Comparison of ENCODE assay signal across 14 cellular contexts in genomic region chr6:148867851-148868250, GRCh38.
DNase-seq lines count a peak whose midpoint lies in the region; ATAC-seq and TF ChIP-seq lines count a peak whose summit lies in the region.
"Had no signal": no experiment of that assay in that cellular context is flagged by ENCODE, and none has a peak within 500 bp of the region (broad histone marks: within the 10 kb centered on the region; RNA-seq: fewer than 3 reads in every experiment).

No MANE protein-coding gene starts in this region.

- H3K9me3 Mint-ChIP-seq in Calu3 (ENCODE audit: low read depth, unreplicated experiment), result no peaks in the 10 kb centered on the region
- H3K9me3 Mint-ChIP-seq: central memory CD8-positive, alpha-beta T cell had no signal

- H3K4me3 ChIP-seq in foreskin fibroblast (ENCODE audit: low read depth in 1 of 2, low read length in 2 of 2), result no peak overlapping the region
- H3K4me3 ChIP-seq: psoas muscle had no signal

- TF ChIP-seq CTCF in foreskin fibroblast (IDR thresholded peaks at IDR 0.05; ENCODE audit: low read depth, low read length) (no peak), Calu3 (IDR thresholded peaks at IDR 0.05; ENCODE audit: unreplicated experiment) (no peak)

- CTCF ChIA-PET in Calu3 (lab: Charles Lee), result no interaction called here

- H3K4me1 Mint-ChIP-seq in Calu3 (ENCODE audit: low read depth, unreplicated experiment), result no peaks in the 10 kb centered on the region

- intact Hi-C loops in Calu3 (cut with micrococcal nuclease; ENCODE audit: unreplicated experiment), result no loop called here

- no peaks in the 10 kb centered on the region for H3K36me3 Mint-ChIP-seq in Calu3 (ENCODE audit: insufficient read depth, unreplicated experiment)
- H3K36me3 Mint-ChIP-seq: T-cell had no signal

- peak; percentile 35 for DNase-seq in stimulated activated CD4-positive, alpha-beta T cell treated with anti-CD3 and anti-CD28 coated beads, Interleukin-1b, Interleukin-23, amount 100 ng/mL, for 48 hours
- DNase-seq in stimulated activated CD4-positive, alpha-beta T cell treated with anti-CD3 and anti-CD28 coated beads, Interleukin-12 subunit alpha, Interleukin-12 subunit beta, amount 100 ng/mL, for 4 hours, result no peak
- DNase-seq in RPMI7951 (ENCODE audit: low read depth), result peak; percentile 57
- DNase-seq in foreskin fibroblast, result peak; percentile 50 to 64
- DNase-seq in NCI-H524 (lab: John Stamatoyannopoulos, UW), result no peak
- no peak for DNase-seq in Calu3
- no peak for DNase-seq in activated CD8-positive, alpha-beta memory T cell treated with anti-CD3 and anti-CD28 coated beads for 24 hours
- DNase-seq: activated naive CD4-positive, alpha-beta T cell; NCI-H1092; NCI-H2227 treated with DMSO at 0.1 percent for 48 hours; psoas muscle; T-cell had no signal

- no TSS peak for BruUV-seq in Calu3 (replicated peaks; lab: Mats Ljungman, UMichigan)

- ATAC-seq in GM19455 (IDR thresholded peaks at IDR 0.05; ENCODE audit: unreplicated experiment), result no peak
- ATAC-seq: T-cell had no signal

- no peak overlapping the region for H3K27ac Mint-ChIP-seq in Calu3 (ENCODE audit: unreplicated experiment)
- H3K27ac Mint-ChIP-seq: T-cell had no signal

- H3K27me3 Mint-ChIP-seq in Calu3 (ENCODE audit: unreplicated experiment), result no peaks in the 10 kb centered on the region
- H3K27me3 Mint-ChIP-seq: central memory CD8-positive, alpha-beta T cell had no signal

- no peak overlapping the region for H3K4me3 Mint-ChIP-seq in Calu3 (ENCODE audit: low read depth, unreplicated experiment)
- H3K4me3 Mint-ChIP-seq: central memory CD8-positive, alpha-beta T cell; T-cell had no signal

Comparison
In these comparisons a context has a peak if more than half of its experiments do, and no peak if none do; other contexts are left out.
1. DNase-seq: peak in stimulated activated CD4-positive, alpha-beta T cell treated with anti-CD3 and anti-CD28 coated beads, Interleukin-1b, Interleukin-23, amount 100 ng/mL, for 48 hours (single experiment), RPMI7951 (single experiment) and foreskin fibroblast (2 of 2); none in stimulated activated CD4-positive, alpha-beta T cell treated with anti-CD3 and anti-CD28 coated beads, Interleukin-12 subunit alpha, Interleukin-12 subunit beta, amount 100 ng/mL, for 4 hours (single experiment), NCI-H524 (0 of 2), Calu3 (single experiment) and activated CD8-positive, alpha-beta memory T cell treated with anti-CD3 and anti-CD28 coated beads for 24 hours (single experiment).